8 cellular contexts compared by ENCODE assay signal in genomic region chr19:40798223-40798996, GRCh38. TPM values are rescaled to one million over a fixed set of nuclear protein-coding genes. Genes with fewer than 3 reads are reported as not detected.
DNase-seq lines count a peak whose midpoint lies in the region; ATAC-seq and TF ChIP-seq lines count a peak whose summit lies in the region.

No MANE protein-coding gene starts in this region.

- H3K79me2 ChIP-seq in OCI-LY1 (ENCODE audit: insufficient read depth, low read length) = peaks cover 28% of the 10 kb centered on the region

- H3K4me3 ChIP-seq in OCI-LY1 (ENCODE audit: low read depth, low read length, poor library complexity, severe bottlenecking) = peak overlapping the region; percentile 56
- peak overlapping the region; percentile 54 for H3K4me3 ChIP-seq in epithelial cell of esophagus (ENCODE audit: low read length)
- peak overlapping the region; percentile 62 for H3K4me3 ChIP-seq in mononuclear cell (ENCODE audit: low read length)

- DNase-seq in DMS153 (lab: John Stamatoyannopoulos, UW) (peak; percentile 99), HuH-7.5 (ENCODE audit: low spot score) (peak; percentile 98), activated T-cell treated with anti-CD3 and anti-CD28 coated beads for 1 hour (ENCODE audit: low read depth) (peak; percentile 100), epithelial cell of esophagus (ENCODE audit: low read depth) (peak; percentile 100)
- DNase-seq in stimulated activated CD8-positive, alpha-beta memory T cell treated with anti-CD3 and anti-CD28 coated beads, Interleukin-2, amount 100 ng/mL, for 48 hours (ENCODE audit: low read depth in 2 of 2) = peak; percentile 100

- H3K9me2 ChIP-seq in OCI-LY1 (ENCODE audit: low read depth, low read length) = no peaks in the 10 kb centered on the region

- no peaks in the 10 kb centered on the region for H3K27me3 ChIP-seq in OCI-LY1 (ENCODE audit: insufficient read depth, low read length)
- H3K27me3 ChIP-seq in mononuclear cell (ENCODE audit: insufficient read depth, low read length) = no peaks in the 10 kb centered on the region

- H3K9me3 ChIP-seq in OCI-LY1 (ENCODE audit: low read length) (no peaks in the 10 kb centered on the region), mononuclear cell (ENCODE audit: low read depth, low read length) (no peaks in the 10 kb centered on the region)

- ATAC-seq in GM21526 (IDR thresholded peaks at IDR 0.05; ENCODE audit: low FRiP score, unreplicated experiment) = peak; percentile 59

- peak overlapping the region; percentile 72 for H3K4me2 ChIP-seq in OCI-LY1 (ENCODE audit: low read length)

- H3K36me3 ChIP-seq in OCI-LY1 (ENCODE audit: insufficient read depth, low read length) = peaks cover 26% of the 10 kb centered on the region; the same call in 1 of the 2 replicates

- no peak overlapping the region for H2AFZ ChIP-seq in OCI-LY1 (ENCODE audit: low read length)

- TF ChIP-seq CTCF in OCI-LY1 (IDR thresholded peaks at IDR 0.05; ENCODE audit: low read length) (peak; percentile 50; the same call in 1 of the 2 replicates), epithelial cell of esophagus (IDR thresholded peaks at IDR 0.05; ENCODE audit: insufficient read depth, low read depth, low read length, missing control alignments) (peak; percentile 48)

- no peaks in the 10 kb centered on the region for H4K20me1 ChIP-seq in OCI-LY1 (ENCODE audit: insufficient read depth, low read length)

- no peaks in the 10 kb centered on the region for H3F3A ChIP-seq in OCI-LY1 (ENCODE audit: insufficient read depth, low read length)

- peak overlapping the region; percentile 69 for H3K9ac ChIP-seq in OCI-LY1 (ENCODE audit: low read length)

- H3K4me1 ChIP-seq in OCI-LY1 (ENCODE audit: insufficient read depth, low read length, severe bottlenecking) (peaks cover 45% of the 10 kb centered on the region), mononuclear cell (ENCODE audit: insufficient read depth, low read length) (peaks cover 44% of the 10 kb centered on the region)

- peak overlapping the region; percentile 89 for H3K27ac ChIP-seq in OCI-LY1 (ENCODE audit: low read depth, low read length, poor library complexity, severe bottlenecking)

RNA-seq across cellular contexts. Expression of gene EGLN2, which starts 0.6 kb away (rescaled TPM):
- total RNA-seq in mononuclear cell = 52.7 TPM

RNA-seq across cellular contexts. Expression of gene RAB4B, which starts 20.4 kb away (rescaled TPM):
- 9.6 TPM for total RNA-seq in mononuclear cell

RNA-seq across cellular contexts. Expression of gene MIA, which starts 23.1 kb away (rescaled TPM):
- total RNA-seq in mononuclear cell = not detected

RNA-seq across cellular contexts. Expression of gene SNRPA, which starts 47.4 kb away (rescaled TPM):
- total RNA-seq in mononuclear cell = 26.2 TPM

RNA-seq across cellular contexts. Expression of gene ACTMAP, which starts 48.1 kb away (rescaled TPM):
- total RNA-seq in mononuclear cell = 0.52 TPM

Comparison
In these comparisons a context has a peak if more than half of its experiments do, and no peak if none do; other contexts are left out.
1. Peak in every context shown above with its lines: DNase-seq, ATAC-seq, H3K4me3 ChIP-seq and H3K27ac ChIP-seq.